Comparison of ENCODE assay signal across 1 cellular context in genomic region chr11:45410391-45411215, GRCh38.
TF ChIP-seq lines count a peak whose summit lies in the region.

No MANE protein-coding gene starts in this region.

TF ChIP-seq in HepG2, 621 proteins besides CTCF, POLR2A, EP300 and RAD21:
- TF ChIP-seq, protein P1, sequence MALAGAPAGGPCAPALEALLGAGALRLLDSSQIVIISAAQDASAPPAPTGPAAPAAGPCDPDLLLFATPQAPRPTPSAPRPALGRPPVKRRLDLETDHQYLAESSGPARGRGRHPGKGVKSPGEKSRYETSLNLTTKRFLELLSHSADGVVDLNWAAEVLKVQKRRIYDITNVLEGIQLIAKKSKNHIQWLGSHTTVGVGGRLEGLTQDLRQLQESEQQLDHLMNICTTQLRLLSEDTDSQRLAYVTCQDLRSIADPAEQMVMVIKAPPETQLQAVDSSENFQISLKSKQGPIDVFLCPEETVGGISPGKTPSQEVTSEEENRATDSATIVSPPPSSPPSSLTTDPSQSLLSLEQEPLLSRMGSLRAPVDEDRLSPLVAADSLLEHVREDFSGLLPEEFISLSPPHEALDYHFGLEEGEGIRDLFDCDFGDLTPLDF (CRISPR knock-in tag; IDR thresholded peaks at IDR 0.05): no peak
- no peak for TF ChIP-seq ETV5 (CRISPR knock-in tag; IDR thresholded peaks at IDR 0.05; ENCODE audit: borderline replicate concordance)
